Comparison of ENCODE assay signal across 31 cellular contexts in genomic region chr12:68270358-68270757, GRCh38. TPM values are rescaled to one million over a fixed set of nuclear protein-coding genes. Genes with fewer than 3 reads are reported as not detected.
"Had no signal": no experiment of that assay in that cellular context is flagged by ENCODE, and none has a peak within 500 bp of the region (broad histone marks: within the 10 kb centered on the region; RNA-seq: fewer than 3 reads in every experiment).

No MANE protein-coding gene starts in this region.

- H3K4me3 Mint-ChIP-seq: activated CD4-positive, alpha-beta memory T cell treated with anti-CD3 and anti-CD28 coated beads for 36 hours; activated naive CD4-positive, alpha-beta T cell treated with anti-CD3 and anti-CD28 coated beads, Interleukin-2, amount 10 ng/mL, durations not matched to agents 7 days and 5 days; activated naive CD8-positive, alpha-beta T cell treated with anti-CD3 and anti-CD28 coated beads, Interleukin-2, amount 10 ng/mL, durations not matched to agents 7 days and 5 days; activated T-cell treated with anti-CD3 and anti-CD28 coated beads, Interleukin-2, amount 50 U/mL, for 24 hours; dendritic cell treated with granulocyte-macrophage colony-stimulating factor and Interleukin-4, amounts not matched to agents 40 ng/mL and 50 ng/mL, for 4 days; endodermal cell; nephron progenitor cell; stimulated activated naive B cell treated with anti-CD40 and anti-IgM and Interleukin-4, amounts not matched to agents 10 μg/mL and 1 μg/mL and 100 μg/mL, for 72 hours; T-cell had no signal

- H3K9me3 Mint-ChIP-seq: activated CD4-positive, alpha-beta memory T cell treated with anti-CD3 and anti-CD28 coated beads for 36 hours; activated naive CD4-positive, alpha-beta T cell treated with anti-CD3 and anti-CD28 coated beads, Interleukin-2, amount 10 ng/mL, durations not matched to agents 7 days and 5 days; activated T-cell treated with anti-CD3 and anti-CD28 coated beads, Interleukin-2, amount 50 U/mL, for 24 hours; dendritic cell treated with granulocyte-macrophage colony-stimulating factor and Interleukin-4, amounts not matched to agents 40 ng/mL and 50 ng/mL, for 4 days; endodermal cell; nephron progenitor cell; stimulated activated naive B cell treated with anti-CD40 and anti-IgM and Interleukin-4, amounts not matched to agents 10 μg/mL and 1 μg/mL and 100 μg/mL, for 72 hours; T-cell had no signal

- H3K36me3 Mint-ChIP-seq: activated CD4-positive, alpha-beta memory T cell treated with anti-CD3 and anti-CD28 coated beads for 36 hours; activated naive CD4-positive, alpha-beta T cell treated with anti-CD3 and anti-CD28 coated beads, Interleukin-2, amount 10 ng/mL, durations not matched to agents 7 days and 5 days; T-cell had no signal

- H3K27me3 Mint-ChIP-seq: dendritic cell treated with granulocyte-macrophage colony-stimulating factor and Interleukin-4, amounts not matched to agents 40 ng/mL and 50 ng/mL, for 4 days had no signal

- DNase-seq: activated CD4-positive, alpha-beta memory T cell treated with anti-CD3 and anti-CD28 coated beads for 36 hours; activated CD4-positive, alpha-beta T cell treated with anti-CD3 and anti-CD28 coated beads for 4 hours; activated CD8-positive, alpha-beta memory T cell treated with anti-CD3 and anti-CD28 coated beads, Interleukin-2, amount 50 U/mL, for 48 hours; activated effector memory CD4-positive, alpha-beta T cell treated with anti-CD3 and anti-CD28 coated beads, Interleukin-2, amount 50 U/mL, for 16 hours; activated naive CD4-positive, alpha-beta T cell treated with anti-CD3 and anti-CD28 coated beads, Interleukin-2, amount 10 ng/mL, durations not matched to agents 7 days and 5 days; activated naive CD8-positive, alpha-beta T cell treated with anti-CD3 and anti-CD28 coated beads, Interleukin-2, amount 10 ng/mL, durations not matched to agents 7 days and 5 days; activated T-cell treated with anti-CD3 and anti-CD28 coated beads, Interleukin-2, amount 50 U/mL, for 24 hours; caudate nucleus; endodermal cell; glutamatergic neuron; left cardiac atrium; mammary epithelial cell; nephron progenitor cell; ovary; sigmoid colon; small intestine; stimulated activated CD4-positive, alpha-beta T cell treated with anti-CD3 and anti-CD28 coated beads, Interleukin-1b, Interleukin-23, amount 100 ng/mL, for 48 hours; stimulated activated CD4-positive, alpha-beta T cell treated with anti-CD3 and anti-CD28 coated beads, Interleukin-4, amount 100 ng/mL, for 4 hours; stimulated activated CD8-positive, alpha-beta memory T cell treated with anti-CD3 and anti-CD28 coated beads, Interleukin-4, amount 100 ng/mL, for 48 hours; stimulated activated naive B cell treated with anti-CD40 and anti-IgM and Interleukin-4, amounts not matched to agents 10 μg/mL and 1 μg/mL and 100 μg/mL, for 72 hours; stomach; T-cell; upper lobe of left lung had no signal

- ATAC-seq: left cardiac atrium, T-cell had no signal

- H3K27ac Mint-ChIP-seq: activated CD4-positive, alpha-beta memory T cell treated with anti-CD3 and anti-CD28 coated beads for 36 hours; activated naive CD8-positive, alpha-beta T cell treated with anti-CD3 and anti-CD28 coated beads, Interleukin-2, amount 10 ng/mL, durations not matched to agents 7 days and 5 days; activated T-cell treated with anti-CD3 and anti-CD28 coated beads, Interleukin-2, amount 50 U/mL, for 24 hours; dendritic cell treated with granulocyte-macrophage colony-stimulating factor and Interleukin-4, amounts not matched to agents 40 ng/mL and 50 ng/mL, for 4 days; endodermal cell; stimulated activated naive B cell treated with anti-CD40 and anti-IgM and Interleukin-4, amounts not matched to agents 10 μg/mL and 1 μg/mL and 100 μg/mL, for 72 hours; T-cell had no signal

RNA-seq across cellular contexts. Expression of gene IL22, which starts 17.0 kb away (rescaled TPM):
- total RNA-seq: activated naive CD8-positive, alpha-beta T cell treated with anti-CD3 and anti-CD28 coated beads, Interleukin-2, amount 10 ng/mL, durations not matched to agents 7 days and 5 days; endodermal cell; esophagus muscularis mucosa; frontal cortex; left cardiac atrium; liver; mammary epithelial cell; mucosa of gallbladder; ovary; prostate gland; sigmoid colon; stomach; thyroid gland; upper lobe of left lung; vagina had no signal

RNA-seq across cellular contexts. Expression of gene IL26, which starts 44.7 kb away (rescaled TPM):
- total RNA-seq: activated naive CD8-positive, alpha-beta T cell treated with anti-CD3 and anti-CD28 coated beads, Interleukin-2, amount 10 ng/mL, durations not matched to agents 7 days and 5 days; endodermal cell; esophagus muscularis mucosa; frontal cortex; left cardiac atrium; liver; mammary epithelial cell; mucosa of gallbladder; ovary; prostate gland; stomach; thyroid gland; upper lobe of left lung; vagina had no signal
